ENCODE assay signal across 8 cellular contexts in the genomic region with DNA sequence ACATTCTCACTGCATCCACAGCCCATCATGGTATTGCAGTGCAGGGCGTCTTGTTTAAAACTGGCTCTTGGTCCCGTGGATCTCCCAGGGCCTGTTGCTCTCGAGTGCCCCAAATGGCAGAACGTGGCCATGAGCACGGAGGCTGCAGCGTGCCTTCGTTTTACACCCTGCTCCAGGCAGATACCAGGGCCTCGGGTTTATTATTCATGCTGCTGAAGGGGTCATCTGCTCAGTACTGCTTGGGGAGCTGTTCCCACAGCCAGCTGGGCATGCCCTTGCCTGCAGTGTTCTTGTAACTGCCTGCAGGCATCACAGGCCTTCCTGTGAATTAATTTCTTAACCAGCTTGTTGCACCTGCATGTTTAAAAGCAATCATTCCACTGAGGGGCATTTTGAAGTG.
DNase-seq lines count a peak whose midpoint lies in the region; ATAC-seq, FAIRE-seq and TF ChIP-seq lines count a peak whose summit lies in the region.

No MANE protein-coding gene starts in this region.

- H3K27me3 Mint-ChIP-seq in stimulated activated naive CD8-positive, alpha-beta T cell treated with anti-CD3 and anti-CD28 coated beads, Interleukin-15, amount 100 ng/mL, for 72 hours, result no peaks in the 10 kb centered on the region

- peak; percentile 40 for TF ChIP-seq CTCF in D721Med (IDR thresholded peaks at IDR 0.05; ENCODE audit: insufficient read depth, missing control alignments)

- peaks cover 53 to 78% of the 10 kb centered on the region in 2 donors for H3K36me3 Mint-ChIP-seq in activated naive CD4-positive, alpha-beta T cell treated with anti-CD3 and anti-CD28 coated beads, Interleukin-2, amount 50 U/mL, for 72 hours

- H3K27ac Mint-ChIP-seq in activated naive CD4-positive, alpha-beta T cell treated with anti-CD3 and anti-CD28 coated beads, Interleukin-2, amount 50 U/mL, for 72 hours, result peak overlapping the region; percentile 93 to 100
- peak overlapping the region; percentile 60 to 89 for H3K27ac Mint-ChIP-seq in stimulated activated naive CD8-positive, alpha-beta T cell treated with anti-CD3 and anti-CD28 coated beads, Interleukin-15, amount 100 ng/mL, for 72 hours

- FAIRE-seq in D721Med (lab: Jason Lieb, UNC), result no peak

- peak; percentile 32 to 51 for ATAC-seq in activated naive CD4-positive, alpha-beta T cell treated with anti-CD3 and anti-CD28 coated beads, Interleukin-2, amount 50 U/mL, for 72 hours
- peak; percentile 67 for ATAC-seq in stimulated activated naive CD8-positive, alpha-beta T cell treated with anti-CD3 and anti-CD28 coated beads, Interleukin-15, amount 100 ng/mL, for 72 hours
- ATAC-seq in GM18868 (IDR thresholded peaks at IDR 0.05; ENCODE audit: unreplicated experiment) (no peak), GM19467 (IDR thresholded peaks at IDR 0.05; ENCODE audit: unreplicated experiment) (no peak), HG03521 (IDR thresholded peaks at IDR 0.05; ENCODE audit: unreplicated experiment) (no peak)

- peaks cover 13 to 24% of the 10 kb centered on the region in 2 donors for H3K9me3 Mint-ChIP-seq in activated naive CD4-positive, alpha-beta T cell treated with anti-CD3 and anti-CD28 coated beads, Interleukin-2, amount 50 U/mL, for 72 hours
- H3K9me3 Mint-ChIP-seq in stimulated activated naive CD8-positive, alpha-beta T cell treated with anti-CD3 and anti-CD28 coated beads, Interleukin-15, amount 100 ng/mL, for 72 hours, result peaks cover 15 to 22% of the 10 kb centered on the region in 2 donors

- DNase-seq in D721Med (ENCODE audit: insufficient read length, low spot score) (no peak), NCI-H526 (lab: John Stamatoyannopoulos, UW) (peak; percentile 51 to 85), iris pigment epithelial cell (ENCODE audit: low read depth) (peak; percentile 39)
- peak in 1 of 2 donors; percentile 47 for DNase-seq in activated naive CD4-positive, alpha-beta T cell treated with anti-CD3 and anti-CD28 coated beads, Interleukin-2, amount 50 U/mL, for 72 hours (ENCODE audit: low spot score in 2 of 2)
- DNase-seq in stimulated activated naive CD8-positive, alpha-beta T cell treated with anti-CD3 and anti-CD28 coated beads, Interleukin-15, amount 100 ng/mL, for 72 hours, result peak; percentile 49 to 56

- H3K4me3 Mint-ChIP-seq in stimulated activated naive CD8-positive, alpha-beta T cell treated with anti-CD3 and anti-CD28 coated beads, Interleukin-15, amount 100 ng/mL, for 72 hours, result peak overlapping the region in 1 of 2 donors; percentile 66

- peaks cover 91% of the 10 kb centered on the region for H3K4me1 Mint-ChIP-seq in stimulated activated naive CD8-positive, alpha-beta T cell treated with anti-CD3 and anti-CD28 coated beads, Interleukin-15, amount 100 ng/mL, for 72 hours

Comparison
In these comparisons a context has a peak if more than half of its experiments do, and no peak if none do; other contexts are left out.
1. ATAC-seq: peak in activated naive CD4-positive, alpha-beta T cell treated with anti-CD3 and anti-CD28 coated beads, Interleukin-2, amount 50 U/mL, for 72 hours (2 of 2) and stimulated activated naive CD8-positive, alpha-beta T cell treated with anti-CD3 and anti-CD28 coated beads, Interleukin-15, amount 100 ng/mL, for 72 hours (single experiment); none in GM18868 (single experiment), GM19467 (single experiment) and HG03521 (single experiment).